ENCODE assay signal across 26 cellular contexts in the genomic region with DNA sequence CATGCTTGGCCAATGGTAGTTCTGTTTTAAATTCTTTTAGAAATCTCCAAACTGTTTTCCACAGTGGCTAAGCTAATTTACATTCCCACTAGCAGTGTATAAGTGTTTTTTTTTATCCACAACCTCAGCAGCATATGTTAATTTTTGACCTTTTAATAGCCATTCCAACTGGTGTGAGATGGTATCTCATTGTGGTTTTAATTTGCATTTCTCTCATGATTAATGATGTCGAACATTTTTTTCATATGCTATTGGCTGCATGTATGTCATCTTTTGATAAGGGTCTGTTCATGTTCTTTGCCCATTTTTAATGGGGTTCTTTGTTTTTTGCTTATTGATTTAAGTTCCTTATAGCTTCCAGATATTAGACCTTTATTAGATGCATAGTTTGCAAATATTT. TPM values are rescaled to one million over a fixed set of nuclear protein-coding genes. Genes with fewer than 3 reads are reported as not detected.
"Had no signal": no experiment of that assay in that cellular context is flagged by ENCODE, and none has a peak within 500 bp of the region (broad histone marks: within the 10 kb centered on the region; RNA-seq: fewer than 3 reads in every experiment).

No MANE protein-coding gene starts in this region.

- H3K9me3 ChIP-seq: ovary, right lobe of liver, sigmoid colon, stomach, thoracic aorta, thyroid gland, upper lobe of left lung, uterus had no signal

- H3K79me2 ChIP-seq: parathyroid adenoma had no signal

- FAIRE-seq: small intestine had no signal

- H3K27ac ChIP-seq: neural progenitor cell, ovary, parathyroid adenoma, psoas muscle, right lobe of liver, sigmoid colon, stomach, thoracic aorta, thyroid gland, tibial nerve, upper lobe of left lung, uterus had no signal

- H3K4me3 ChIP-seq: neural progenitor cell, ovary, psoas muscle, right lobe of liver, sigmoid colon, stomach, thoracic aorta, thyroid gland, tibial nerve, upper lobe of left lung, uterus had no signal

- DNase-seq: natural killer cell; occipital lobe; ovary; posterior cingulate gyrus; psoas muscle; right cardiac atrium; right lobe of liver; sigmoid colon; small intestine; stimulated activated CD4-positive, alpha-beta T cell treated with anti-CD3 and anti-CD28 coated beads, Interleukin-15, amount 100 ng/mL, for 24 hours; stimulated activated CD4-positive, alpha-beta T cell treated with anti-CD3 and anti-CD28 coated beads, Interleukin-2, amount 100 ng/mL, for 24 hours; stimulated activated CD4-positive, alpha-beta T cell treated with anti-CD3 and anti-CD28 coated beads, Interleukin-2, amount 100 ng/mL, for 48 hours; stimulated activated CD4-positive, alpha-beta T cell treated with anti-CD3 and anti-CD28 coated beads, Interleukin-4, amount 100 ng/mL, for 24 hours; stimulated activated naive B cell treated with anti-CD40 and anti-IgM and Interleukin-4, amounts not matched to agents 10 μg/mL and 1 μg/mL and 100 μg/mL, for 72 hours; stimulated activated naive CD4-positive, alpha-beta T cell treated with Interleukin-2 at 50 U/mL for 16 hours; stomach; thyroid gland; trophoblast cell; upper lobe of left lung; uterus had no signal

- H3K4me1 ChIP-seq: neural progenitor cell, parathyroid adenoma, psoas muscle, right lobe of liver, sigmoid colon, stomach, upper lobe of left lung, uterus had no signal

- H2AFZ ChIP-seq: neural progenitor cell, parathyroid adenoma had no signal

- H3K9ac ChIP-seq: neural progenitor cell, parathyroid adenoma had no signal

- H3K36me3 ChIP-seq: neural progenitor cell, ovary, sigmoid colon, stomach, thoracic aorta, thyroid gland, tibial nerve, upper lobe of left lung, uterus had no signal

- H3K4me2 ChIP-seq: neural progenitor cell had no signal

- ATAC-seq: natural killer cell; psoas muscle; right cardiac atrium; right lobe of liver; stimulated activated effector memory CD8-positive, alpha-beta T cell treated with anti-CD3 and anti-CD28 coated beads, Interleukin-12 subunit alpha, Interleukin-12 subunit beta, amount 100 ng/mL, for 72 hours; stimulated activated naive B cell treated with anti-CD40 and anti-IgM and Interleukin-4, amounts not matched to agents 10 μg/mL and 1 μg/mL and 100 μg/mL, for 72 hours had no signal

- H3K27me3 ChIP-seq: neural progenitor cell, ovary, right lobe of liver, sigmoid colon, stomach, thyroid gland, tibial nerve, upper lobe of left lung, uterus had no signal

RNA-seq across cellular contexts. Expression of gene MOCOS, which starts 20.0 kb away (rescaled TPM):
- polyA plus RNA-seq: neural cell had no signal
